8 cellular contexts compared by ENCODE assay signal in the genomic region with DNA sequence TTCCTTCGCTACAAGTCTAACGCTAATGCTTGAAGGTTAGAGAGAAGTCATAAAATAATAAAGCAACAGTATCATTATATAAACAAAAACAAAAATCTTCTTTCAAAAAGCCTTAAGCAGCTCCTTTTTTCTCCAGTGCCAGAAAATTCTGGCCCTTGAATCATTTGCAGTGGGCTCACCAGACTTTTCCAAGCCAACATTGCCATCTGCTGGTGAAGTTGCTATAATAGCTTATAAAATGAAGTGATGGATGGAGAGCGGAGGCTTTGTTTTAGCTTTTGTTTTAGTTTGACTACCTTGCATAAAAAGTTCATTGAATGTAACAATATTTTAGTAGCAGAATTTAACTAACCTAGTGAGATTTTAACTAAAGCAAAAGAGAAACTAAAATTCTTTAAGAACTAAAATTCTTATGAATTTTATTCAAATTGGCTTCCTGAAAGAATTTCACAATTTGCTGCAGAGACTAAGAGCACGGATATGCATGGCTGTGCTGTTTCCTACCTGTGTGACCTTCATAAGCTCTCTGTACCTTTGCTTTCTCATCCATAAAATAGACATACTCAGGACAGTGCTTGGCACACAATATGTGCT. TPM values are rescaled to one million over a fixed set of nuclear protein-coding genes. Genes with fewer than 3 reads are reported as not detected.
DNase-seq lines count a peak whose midpoint lies in the region; ATAC-seq and TF ChIP-seq lines count a peak whose summit lies in the region.

No MANE protein-coding gene starts in this region.

- H3K27ac ChIP-seq in WERI-Rb-1, result no peak overlapping the region

- H3K27ac Mint-ChIP-seq in CD14-positive monocyte, result no peak overlapping the region
- no peak overlapping the region for H3K27ac Mint-ChIP-seq in central memory CD8-positive, alpha-beta T cell (ENCODE audit: low read depth)

- H3K4me1 Mint-ChIP-seq in CD14-positive monocyte, result peaks cover 2% of the 10 kb centered on the region
- no peaks in the 10 kb centered on the region for H3K4me1 Mint-ChIP-seq in central memory CD8-positive, alpha-beta T cell

- peaks cover 0 to 6% (median 1%) of the 10 kb centered on the region in 3 donors for H3K27me3 Mint-ChIP-seq in CD14-positive monocyte (ENCODE audit: low read depth in 3 of 3)
- peaks cover 38% of the 10 kb centered on the region for H3K27me3 Mint-ChIP-seq in central memory CD8-positive, alpha-beta T cell

- H3K36me3 Mint-ChIP-seq in CD14-positive monocyte, result no peaks in the 10 kb centered on the region
- H3K36me3 Mint-ChIP-seq in central memory CD8-positive, alpha-beta T cell (ENCODE audit: insufficient read depth), result no peaks in the 10 kb centered on the region

- TF ChIP-seq CTCF in CD14-positive monocyte (IDR thresholded peaks at IDR 0.05) (peak; percentile 85), GM20000 (IDR thresholded peaks at IDR 0.05; ENCODE audit: extremely low read depth, missing control alignments) (peak; percentile 21), WERI-Rb-1 (IDR thresholded peaks at IDR 0.05; ENCODE audit: low read depth, low read length) (peak; percentile 43; the same call in 1 of the 2 replicates)

- no peak overlapping the region for H3K4me3 ChIP-seq in WERI-Rb-1 (ENCODE audit: low read depth, low read length)

- intact Hi-C loops in CD14-positive monocyte (cut with micrococcal nuclease) (loop anchor here (2.0 to 10.0 kb wide), 3 partner anchors 124 to 262 kb away; no protein-coding TSS in a partner anchor), left colon (cut with DNase I, micrococcal nuclease) (loop anchor here in 1 of 2 donors (2.0 to 10.0 kb wide), 2 partner anchors 170 to 532 kb away; no protein-coding TSS in a partner anchor)

- H3K4me3 Mint-ChIP-seq in CD14-positive monocyte, result no peak overlapping the region
- H3K4me3 Mint-ChIP-seq in central memory CD8-positive, alpha-beta T cell, result no peak overlapping the region

- H3K9me3 ChIP-seq in WERI-Rb-1 (ENCODE audit: severe bottlenecking), result no peaks in the 10 kb centered on the region

- no peaks in the 10 kb centered on the region for H3K36me3 ChIP-seq in WERI-Rb-1

- no peak for ATAC-seq in central memory CD8-positive, alpha-beta T cell (replicated peaks; ENCODE audit: extremely low read depth, poor library complexity, severe bottlenecking)
- ATAC-seq in left colon, result peak; percentile 62

- no peaks in the 10 kb centered on the region for H3K9me3 Mint-ChIP-seq in CD14-positive monocyte
- H3K9me3 Mint-ChIP-seq in central memory CD8-positive, alpha-beta T cell, result no peaks in the 10 kb centered on the region

- no peaks in the 10 kb centered on the region for H3K27me3 ChIP-seq in WERI-Rb-1 (ENCODE audit: insufficient read depth, low read depth, severe bottlenecking)

- peak; percentile 52 for DNase-seq in CD14-positive monocyte (ENCODE audit: low spot score)
- DNase-seq in GM20000 (ENCODE audit: low spot score), result peak; percentile 57
- DNase-seq in NCI-H2081 treated with DMSO at 0.1 percent for 48 hours (lab: John Stamatoyannopoulos, UW), result peak; percentile 14
- DNase-seq in WERI-Rb-1, result peak; percentile 57
- peak; percentile 40 for DNase-seq in central memory CD8-positive, alpha-beta T cell (ENCODE audit: low spot score in 2 of 2)
- peak; percentile 30 to 67 for DNase-seq in left colon
- peak; percentile 22 to 33 (median 24) for DNase-seq in stimulated activated CD4-positive, alpha-beta T cell treated with anti-CD3 and anti-CD28 coated beads, TNF-alpha, amount 100 ng/mL, for 1 hour (ENCODE audit: low read depth in 3 of 3, low spot score in 1 of 3)
- no peak for DNase-seq in GOT3 (lab: John Stamatoyannopoulos, UW)

RNA-seq across cellular contexts. Expression of a gene that starts 44.8 kb away (rescaled TPM):
- under 1 TPM; 0.27 to 0.42 TPM for polyA plus RNA-seq in CD14-positive monocyte
- 1 to 10 TPM in 1 of 2 donors, under 1 TPM in 1; 0.67 to 1.3 TPM for total RNA-seq in left colon

Comparison
In these comparisons a context has a peak if more than half of its experiments do, and no peak if none do; other contexts are left out.
1. CTCF ChIP-seq: peak in every context shown above with its lines; median percentile 85 in CD14-positive monocyte; 43 in WERI-Rb-1; 21 in GM20000.